8 cellular contexts compared by ENCODE assay signal in genomic region chr5:38809388-38810359, GRCh38. TPM values are rescaled to one million over a fixed set of nuclear protein-coding genes. Genes with fewer than 3 reads are reported as not detected.
DNase-seq lines count a peak whose midpoint lies in the region; ATAC-seq and TF ChIP-seq lines count a peak whose summit lies in the region.

No MANE protein-coding gene starts in this region.

- peaks cover 21 to 54% (median 38%) of the 10 kb centered on the region in 3 donors for H3K27me3 Mint-ChIP-seq in CD14-positive monocyte (ENCODE audit: low read depth in 3 of 3)

- H3K4me3 Mint-ChIP-seq in CD14-positive monocyte = peak overlapping the region; percentile 20 to 52

- TF ChIP-seq CTCF in CD14-positive monocyte (IDR thresholded peaks at IDR 0.05) = peak; percentile 60
- TF ChIP-seq CTCF in GM20000 (IDR thresholded peaks at IDR 0.05; ENCODE audit: extremely low read depth, missing control alignments) = peak; percentile 49
- peak; percentile 77 for TF ChIP-seq CTCF in astrocyte of the cerebellum (IDR thresholded peaks at IDR 0.05; ENCODE audit: low read depth, low read length, missing control alignments)
- peak; percentile 80 to 89 (median 81) for TF ChIP-seq CTCF in gastrocnemius medialis (IDR thresholded peaks at IDR 0.05 in 4 of 5, conservative IDR thresholded peaks at IDR 0.05 in 1 of 5)

- DNase-seq in CD14-positive monocyte (ENCODE audit: low spot score) (no peak), GM20000 (ENCODE audit: low spot score) (peak; percentile 71), NCI-H1105 (lab: John Stamatoyannopoulos, UW) (peak; percentile 78), SK-N-DZ (ENCODE audit: low spot score) (peak; percentile 84), astrocyte of the cerebellum (ENCODE audit: low read depth) (peak; percentile 88), hippocampal formation (lab: John Stamatoyannopoulos, UW) (peak; percentile 79 to 85), gastrocnemius medialis (peak; percentile 67 to 72)

- no peaks in the 10 kb centered on the region for H3K4me1 Mint-ChIP-seq in CD14-positive monocyte

- no peaks in the 10 kb centered on the region for H3K36me3 Mint-ChIP-seq in CD14-positive monocyte

- H3K9me3 Mint-ChIP-seq in CD14-positive monocyte = peaks cover 0 to 5% (median 0%) of the 10 kb centered on the region in 7 donors

- in situ Hi-C loops in astrocyte of the cerebellum (cut with HindIII; ENCODE audit: low sequenced_read_pairs) (loop anchor here (5.0 to 25.0 kb wide), 3 partner anchors 65 to 547 kb away; partner anchors contain the start of gene EGFLAM), gastrocnemius medialis (cut with MboI; ENCODE audit: low sequenced_read_pairs in 4 of 4) (loop anchor here (5.0 to 10.0 kb wide), 4 partner anchors 145 to 375 kb away; no protein-coding TSS in a partner anchor)

- intact Hi-C loops in CD14-positive monocyte (cut with micrococcal nuclease) (loop anchor here in 1 of 2 donors (5.0 to 10.0 kb wide), 2 partner anchors 365 to 387 kb away; no protein-coding TSS in a partner anchor), gastrocnemius medialis (cut with DNase I; ENCODE audit: low total_unique reads) (loop anchor here (1.0 to 5.0 kb wide), 6 partner anchors 137 to 426 kb away; no protein-coding TSS in a partner anchor)

- TF ChIP-seq POLR2A in gastrocnemius medialis (IDR thresholded peaks at IDR 0.05) = no peak

- peak; percentile 78 to 91 for ATAC-seq in gastrocnemius medialis
- no peak for ATAC-seq in HG03354 (IDR thresholded peaks at IDR 0.05; ENCODE audit: poor library complexity, severe bottlenecking, unreplicated experiment)

- H3K4me1 ChIP-seq in gastrocnemius medialis = peaks cover 9 to 22% of the 10 kb centered on the region in 2 donors

- H3K4me3 ChIP-seq in astrocyte of the cerebellum (ENCODE audit: low read depth, low read length) = no peak overlapping the region
- H3K4me3 ChIP-seq in gastrocnemius medialis = no peak overlapping the region

- no peaks in the 10 kb centered on the region for H3K36me3 ChIP-seq in gastrocnemius medialis

- peak overlapping the region; percentile 36 to 47 (median 44) for H3K27ac ChIP-seq in gastrocnemius medialis

- no peaks in the 10 kb centered on the region for H3K27me3 ChIP-seq in gastrocnemius medialis

- no peaks in the 10 kb centered on the region for H3K9me3 ChIP-seq in gastrocnemius medialis

- H3K27ac Mint-ChIP-seq in CD14-positive monocyte = no peak overlapping the region

RNA-seq across cellular contexts. Expression of gene OSMR, which starts 36.1 kb away (rescaled TPM):
- not detected for polyA plus RNA-seq in CD14-positive monocyte
- polyA plus RNA-seq in SK-N-DZ (2014; cell fraction: cytosol; rRNA removed) = not detected in 2 replicates
- polyA plus RNA-seq in SK-N-DZ (2014; cell fraction: nucleus; rRNA removed) = not detected in 2 replicates
- 10 to 100 TPM in 1 of 4 donors, 1 to 10 TPM in 3; 4.9 to 12.4 (median 6.5) TPM for total RNA-seq in gastrocnemius medialis
